In the genomic region with DNA sequence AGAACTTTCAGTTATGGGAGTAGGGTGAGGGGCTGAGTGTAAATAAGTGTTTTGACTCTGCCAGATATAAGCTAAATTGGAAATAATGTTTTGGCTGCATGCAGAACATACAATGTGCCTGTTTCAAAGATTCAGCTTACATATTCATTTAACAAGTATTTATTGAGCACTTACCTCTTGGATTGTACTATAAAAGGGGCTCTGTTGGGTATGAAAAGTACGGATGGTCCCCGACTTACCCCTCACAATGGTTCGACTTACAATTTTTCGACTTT, we compare ENCODE assay signal across 8 cellular contexts. TPM values are rescaled to one million over a fixed set of nuclear protein-coding genes. Genes with fewer than 3 reads are reported as not detected.
DNase-seq lines count a peak whose midpoint lies in the region; ATAC-seq, FAIRE-seq and TF ChIP-seq lines count a peak whose summit lies in the region.

No MANE protein-coding gene starts in this region.

- H3K27me3 Mint-ChIP-seq in effector memory CD8-positive, alpha-beta T cell: no peaks in the 10 kb centered on the region
- no peaks in the 10 kb centered on the region for H3K27me3 Mint-ChIP-seq in neural crest cell (ENCODE audit: low read depth)

- peak overlapping the region; percentile 53 to 85 (median 70) for H3K4me2 ChIP-seq in BLaER1 treated with 17β-estradiol and CSF1 and Interleukin-3, amounts not matched to agents 10 nM and 100 nM
- H3K4me2 ChIP-seq in OCI-LY1 (ENCODE audit: low read length): peak overlapping the region; percentile 93

- H3K9me3 ChIP-seq in BLaER1 treated with 17β-estradiol and CSF1 and Interleukin-3, amounts not matched to agents 10 nM and 100 nM (replicated peaks in 1 of 11): peaks cover 0 to 9% (median 1%) of the 10 kb centered on the region in 11 experiments; a peak in 9 of 22 replicates
- no peaks in the 10 kb centered on the region for H3K9me3 ChIP-seq in OCI-LY1 (ENCODE audit: low read length)

- DNase-seq in effector memory CD8-positive, alpha-beta T cell: no peak
- DNase-seq in neural crest cell (ENCODE audit: low read depth, low spot score) (no peak), H54 (ENCODE audit: insufficient read length, low spot score) (no peak), GM20000 (ENCODE audit: low spot score) (no peak)
- no peak for DNase-seq in NK-92 treated with Interleukin-12 subunit alpha and Interleukin-12 subunit beta, amount 100 ng/mL, for 24 hours (lab: John Stamatoyannopoulos, UW)

- peak overlapping the region; percentile 61 to 77 (median 73) for H3K4me3 ChIP-seq in BLaER1 treated with 17β-estradiol and CSF1 and Interleukin-3, amounts not matched to agents 10 nM and 100 nM
- peak overlapping the region; percentile 96 for H3K4me3 ChIP-seq in OCI-LY1 (ENCODE audit: low read depth, low read length, poor library complexity, severe bottlenecking)

- TF ChIP-seq CTCF in OCI-LY1 (IDR thresholded peaks at IDR 0.05; ENCODE audit: low read length) (no peak), neural crest cell (conservative IDR thresholded peaks at IDR 0.05) (no peak), GM20000 (IDR thresholded peaks at IDR 0.05; ENCODE audit: extremely low read depth, missing control alignments) (no peak)

- peaks cover 0 to 17% (median 0%) of the 10 kb centered on the region in 11 experiments; a peak in 5 of 22 replicates for H4K20me1 ChIP-seq in BLaER1 treated with 17β-estradiol and CSF1 and Interleukin-3, amounts not matched to agents 10 nM and 100 nM
- no peaks in the 10 kb centered on the region for H4K20me1 ChIP-seq in OCI-LY1 (ENCODE audit: insufficient read depth, low read length)

- peak overlapping the region; percentile 71 to 85 (median 76); a peak in 19 of 22 replicates for H3K27ac ChIP-seq in BLaER1 treated with 17β-estradiol and CSF1 and Interleukin-3, amounts not matched to agents 10 nM and 100 nM
- peak overlapping the region; percentile 92 for H3K27ac ChIP-seq in OCI-LY1 (ENCODE audit: low read depth, low read length, poor library complexity, severe bottlenecking)

- peaks cover 26% of the 10 kb centered on the region for H3K79me2 ChIP-seq in OCI-LY1 (ENCODE audit: insufficient read depth, low read length)

- H2AFZ ChIP-seq in OCI-LY1 (ENCODE audit: low read length): no peak overlapping the region

- H3K27ac Mint-ChIP-seq in effector memory CD8-positive, alpha-beta T cell: peak overlapping the region; percentile 81 to 95
- no peak overlapping the region for H3K27ac Mint-ChIP-seq in neural crest cell (ENCODE audit: unreplicated experiment)

- H3F3A ChIP-seq in OCI-LY1 (ENCODE audit: insufficient read depth, low read length): no peaks in the 10 kb centered on the region

- peak overlapping the region; percentile 81 to 95 for H3K4me3 Mint-ChIP-seq in effector memory CD8-positive, alpha-beta T cell
- H3K4me3 Mint-ChIP-seq in neural crest cell: peak overlapping the region; percentile 91

- H3K4me1 Mint-ChIP-seq in effector memory CD8-positive, alpha-beta T cell (ENCODE audit: low read depth in 2 of 2): peaks cover 10 to 21% of the 10 kb centered on the region in 2 donors
- peaks cover 35% of the 10 kb centered on the region for H3K4me1 Mint-ChIP-seq in neural crest cell

- H3K36me3 Mint-ChIP-seq in effector memory CD8-positive, alpha-beta T cell (ENCODE audit: insufficient read depth): peaks cover 9% of the 10 kb centered on the region
- peaks cover 2% of the 10 kb centered on the region for H3K36me3 Mint-ChIP-seq in neural crest cell (ENCODE audit: low read depth)

- H3K9ac ChIP-seq in BLaER1 treated with 17β-estradiol and CSF1 and Interleukin-3, amounts not matched to agents 10 nM and 100 nM: peak overlapping the region; percentile 72 to 84 (median 81)
- H3K9ac ChIP-seq in OCI-LY1 (ENCODE audit: low read length): peak overlapping the region; percentile 99

- H3K9me2 ChIP-seq in OCI-LY1 (ENCODE audit: low read depth, low read length): no peaks in the 10 kb centered on the region

- ATAC-seq in effector memory CD8-positive, alpha-beta T cell (replicated peaks): no peak
- ATAC-seq in HG02763 (IDR thresholded peaks at IDR 0.05; ENCODE audit: unreplicated experiment): no peak

- peaks cover 54 to 93% (median 77%) of the 10 kb centered on the region in 11 experiments for H3K27me3 ChIP-seq in BLaER1 treated with 17β-estradiol and CSF1 and Interleukin-3, amounts not matched to agents 10 nM and 100 nM
- no peaks in the 10 kb centered on the region for H3K27me3 ChIP-seq in OCI-LY1 (ENCODE audit: insufficient read depth, low read length)

- H3K4me1 ChIP-seq in BLaER1 treated with 17β-estradiol and CSF1 and Interleukin-3, amounts not matched to agents 10 nM and 100 nM: peaks cover 12 to 46% (median 23%) of the 10 kb centered on the region in 10 experiments
- H3K4me1 ChIP-seq in OCI-LY1 (ENCODE audit: insufficient read depth, low read length, severe bottlenecking): peaks cover 51% of the 10 kb centered on the region

- no peak for TF ChIP-seq POLR2A in H54 (IDR thresholded peaks at IDR 0.05; ENCODE audit: low read depth, low read length)

- no peaks in the 10 kb centered on the region for H3K9me3 Mint-ChIP-seq in effector memory CD8-positive, alpha-beta T cell
- no peaks in the 10 kb centered on the region for H3K9me3 Mint-ChIP-seq in neural crest cell

- H3K36me3 ChIP-seq in BLaER1 treated with 17β-estradiol and CSF1 and Interleukin-3, amounts not matched to agents 10 nM and 100 nM: no peaks in the 10 kb centered on the region
- no peaks in the 10 kb centered on the region; the same call in 1 of the 2 replicates for H3K36me3 ChIP-seq in OCI-LY1 (ENCODE audit: insufficient read depth, low read length)

- no peak for FAIRE-seq in H54 (lab: Jason Lieb, UNC)

RNA-seq across cellular contexts. Expression of a gene that starts 0.8 kb away (rescaled TPM):
- 53.9 and 57.0 TPM in 2 replicates for total RNA-seq in neural crest cell

RNA-seq across cellular contexts. Expression of a gene that starts 5.3 kb away (rescaled TPM):
- 16.7 and 18.5 TPM in 2 replicates for total RNA-seq in neural crest cell

RNA-seq across cellular contexts. Expression of a gene that starts 56.1 kb away (rescaled TPM):
- total RNA-seq in neural crest cell: 0.86 and 1.0 TPM in 2 replicates
